In the genomic region with DNA sequence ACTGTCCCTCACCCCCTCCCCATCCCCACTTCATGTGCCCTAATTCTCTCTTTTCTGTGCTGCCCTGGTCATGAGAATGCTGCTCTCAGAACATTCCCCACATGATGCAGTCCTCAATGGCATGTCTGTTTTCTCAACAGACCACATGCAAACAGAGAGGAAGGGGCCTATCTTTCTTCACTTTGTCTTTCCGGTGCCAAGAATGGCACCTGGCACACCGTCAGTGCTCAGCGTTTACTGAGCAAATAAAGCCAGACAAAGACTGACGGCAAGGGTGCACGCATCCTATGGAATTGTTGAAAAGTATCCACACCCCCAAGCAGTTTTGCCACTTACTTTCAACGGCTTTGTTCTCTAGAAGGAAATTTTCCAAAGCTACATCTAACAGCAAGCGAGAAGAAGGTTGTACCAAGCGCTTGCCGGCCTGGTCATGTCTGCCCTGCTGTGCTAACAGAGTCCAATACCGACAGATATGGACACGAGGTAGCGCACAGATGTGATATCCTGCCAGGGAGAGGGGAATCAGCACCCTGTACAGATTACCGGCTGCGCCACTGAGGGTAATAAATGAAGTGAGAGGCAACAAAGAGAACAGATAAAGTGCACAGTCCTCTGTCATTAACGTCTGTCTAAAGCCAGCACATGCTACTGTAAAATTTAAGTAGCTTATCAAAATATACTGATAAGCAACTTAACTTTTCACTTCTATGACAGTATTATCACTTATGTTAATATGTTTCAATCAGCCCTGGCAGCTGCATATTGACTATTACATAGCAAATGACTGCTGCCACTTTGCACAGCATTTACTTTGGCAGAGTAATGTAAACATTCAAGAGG, we compare ENCODE assay signal across 1 cellular context.
TF ChIP-seq lines count a peak whose summit lies in the region.

No MANE protein-coding gene starts in this region.

TF ChIP-seq in IMR-90, 13 proteins besides CTCF, POLR2A, EP300 and RAD21 (continued from another document):
- TF ChIP-seq, protein P1, sequence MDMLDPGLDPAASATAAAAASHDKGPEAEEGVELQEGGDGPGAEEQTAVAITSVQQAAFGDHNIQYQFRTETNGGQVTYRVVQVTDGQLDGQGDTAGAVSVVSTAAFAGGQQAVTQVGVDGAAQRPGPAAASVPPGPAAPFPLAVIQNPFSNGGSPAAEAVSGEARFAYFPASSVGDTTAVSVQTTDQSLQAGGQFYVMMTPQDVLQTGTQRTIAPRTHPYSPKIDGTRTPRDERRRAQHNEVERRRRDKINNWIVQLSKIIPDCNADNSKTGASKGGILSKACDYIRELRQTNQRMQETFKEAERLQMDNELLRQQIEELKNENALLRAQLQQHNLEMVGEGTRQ (IDR thresholded peaks at IDR 0.05; ENCODE audit: low read depth, low read length) = no peak
- no peak for TF ChIP-seq FOS (IDR thresholded peaks at IDR 0.05; ENCODE audit: low read depth, low read length)
- TF ChIP-seq CHD1 (IDR thresholded peaks at IDR 0.05; ENCODE audit: low read depth, low read length) = no peak
- no peak for TF ChIP-seq MAZ (IDR thresholded peaks at IDR 0.05; ENCODE audit: borderline replicate concordance, low read depth, low read length)
- TF ChIP-seq BHLHE40 (IDR thresholded peaks at IDR 0.05; ENCODE audit: low read depth, low read length) = no peak
